In genomic region chr3:88093266-88093665, GRCh38 we compare ENCODE assay signal across 34 cellular contexts.
"Had no signal": no experiment of that assay in that cellular context is flagged by ENCODE, and none has a peak within 500 bp of the region (broad histone marks: within the 10 kb centered on the region; RNA-seq: fewer than 3 reads in every experiment).

No MANE protein-coding gene starts in this region.

- H3K36me3 ChIP-seq: Peyer's patch had no signal

- DNase-seq: activated CD4-positive, alpha-beta T cell treated with anti-CD3 and anti-CD28 coated beads for 36 hours; activated CD4-positive, alpha-beta T cell treated with anti-CD3 and anti-CD28 coated beads, Interleukin-2, amount 10 ng/mL, durations not matched to agents 7 days and 5 days; activated CD4-positive, alpha-beta T cell treated with anti-CD3 and anti-CD28 coated beads, Interleukin-2, amount 50 U/mL, for 48 hours; activated CD8-positive, alpha-beta T cell treated with anti-CD3 and anti-CD28 coated beads, Interleukin-2, amount 10 ng/mL, durations not matched to agents 7 days and 5 days; activated gamma-delta T cell; activated naive CD4-positive, alpha-beta T cell treated with Interleukin-2 at 50 U/mL for 16 hours; activated naive CD8-positive, alpha-beta T cell treated with anti-CD3 and anti-CD28 coated beads, Interleukin-2, amount 10 ng/mL, durations not matched to agents 7 days and 5 days; activated T-cell treated with anti-CD3 and anti-CD28 coated beads, Interleukin-2, amount 50 U/mL, for 24 hours; amygdala; NCI-H1092 treated with DMSO at 0.1 percent for 48 hours; NCI-H1417; NCI-H146; NCI-H187; NCI-H2029 treated with DMSO at 0.1 percent for 48 hours; NCI-H2107; NCI-H345; NCI-H510A; NCI-H526; NCI-H748 treated with DMSO at 0.1 percent for 48 hours; NK-92 treated with Interleukin-12 subunit alpha and Interleukin-12 subunit beta, amount 100 ng/mL, for 24 hours; PC-3; Peyer's patch; RPMI8226; SJCRH30; T1000 had no signal

- H3K4me3 ChIP-seq: ascending aorta, cardiac muscle cell, Peyer's patch, SJCRH30, SK-N-MC had no signal

- H3K4me2 ChIP-seq: KMS-11 had no signal

- H3K9me3 ChIP-seq: ascending aorta, Peyer's patch, SJCRH30 had no signal

- H3K4me1 ChIP-seq: ascending aorta, Peyer's patch, SJCRH30 had no signal

- ATAC-seq: activated CD4-positive, alpha-beta T cell treated with anti-CD3 and anti-CD28 coated beads for 36 hours; activated CD4-positive, CD25-positive, alpha-beta regulatory T cell treated with anti-CD3 and anti-CD28 coated beads, Interleukin-2, amount 50 U/mL, for 24 hours; activated CD8-positive, alpha-beta T cell treated with anti-CD3 and anti-CD28 coated beads, Interleukin-2, amount 10 ng/mL, durations not matched to agents 7 days and 5 days; PC-3; WTC11 had no signal

- H3K9me3 Mint-ChIP-seq: activated naive CD4-positive, alpha-beta T cell treated with anti-CD3 and anti-CD28 coated beads, Interleukin-2, amount 50 U/mL, for 24 hours had no signal

- H3K27me3 ChIP-seq: ascending aorta, cardiac muscle cell, Peyer's patch, SJCRH30 had no signal

- H3K4me1 Mint-ChIP-seq: WTC11 had no signal

- H3K27me3 Mint-ChIP-seq: activated CD4-positive, alpha-beta T cell treated with anti-CD3 and anti-CD28 coated beads for 36 hours; activated CD4-positive, alpha-beta T cell treated with anti-CD3 and anti-CD28 coated beads, Interleukin-2, amount 10 ng/mL, durations not matched to agents 7 days and 5 days; activated naive CD4-positive, alpha-beta T cell treated with anti-CD3 and anti-CD28 coated beads, Interleukin-2, amount 50 U/mL, for 24 hours; activated naive CD8-positive, alpha-beta T cell treated with anti-CD3 and anti-CD28 coated beads, Interleukin-2, amount 10 ng/mL, durations not matched to agents 7 days and 5 days; activated T-cell treated with anti-CD3 and anti-CD28 coated beads, Interleukin-2, amount 50 U/mL, for 24 hours; central memory CD8-positive, alpha-beta T cell had no signal

- H3K27ac Mint-ChIP-seq: activated CD4-positive, alpha-beta T cell treated with anti-CD3 and anti-CD28 coated beads for 36 hours; activated CD4-positive, alpha-beta T cell treated with anti-CD3 and anti-CD28 coated beads, Interleukin-2, amount 10 ng/mL, durations not matched to agents 7 days and 5 days; activated CD8-positive, alpha-beta T cell treated with anti-CD3 and anti-CD28 coated beads, Interleukin-2, amount 10 ng/mL, durations not matched to agents 7 days and 5 days; activated naive CD4-positive, alpha-beta T cell treated with anti-CD3 and anti-CD28 coated beads, Interleukin-2, amount 50 U/mL, for 24 hours; activated naive CD8-positive, alpha-beta T cell treated with anti-CD3 and anti-CD28 coated beads, Interleukin-2, amount 10 ng/mL, durations not matched to agents 7 days and 5 days; activated T-cell treated with anti-CD3 and anti-CD28 coated beads, Interleukin-2, amount 50 U/mL, for 24 hours; activated T-helper 2 cell treated with anti-CD3 and anti-CD28 coated beads, Interferon-gamma antibody, Interleukin-2, Interleukin-4, amounts not matched to agents 10 μg/mL and 5 μg/mL and 100 μg/mL, durations not matched to agents 14 hours and 24 hours and 36 hours; WTC11 had no signal

- H3K4me3 Mint-ChIP-seq: activated CD4-positive, alpha-beta T cell treated with anti-CD3 and anti-CD28 coated beads for 36 hours; activated CD4-positive, alpha-beta T cell treated with anti-CD3 and anti-CD28 coated beads, Interleukin-2, amount 10 ng/mL, durations not matched to agents 7 days and 5 days; activated CD8-positive, alpha-beta T cell treated with anti-CD3 and anti-CD28 coated beads, Interleukin-2, amount 10 ng/mL, durations not matched to agents 7 days and 5 days; activated naive CD4-positive, alpha-beta T cell treated with anti-CD3 and anti-CD28 coated beads, Interleukin-2, amount 50 U/mL, for 24 hours; activated naive CD8-positive, alpha-beta T cell treated with anti-CD3 and anti-CD28 coated beads, Interleukin-2, amount 10 ng/mL, durations not matched to agents 7 days and 5 days; activated T-cell treated with anti-CD3 and anti-CD28 coated beads, Interleukin-2, amount 50 U/mL, for 24 hours; central memory CD8-positive, alpha-beta T cell; WTC11 had no signal

- H3K27ac ChIP-seq: ascending aorta, cardiac muscle cell, KMS-11, Peyer's patch, SJCRH30, SK-N-MC had no signal
